1 cellular context compared by ENCODE assay signal in genomic region chr18:80202-80601, GRCh38.
TF ChIP-seq lines count a peak whose summit lies in the region.

No MANE protein-coding gene starts in this region.

TF ChIP-seq in K562, 482 proteins besides CTCF, POLR2A, EP300 and RAD21:
- TF ChIP-seq ZFP36 (IDR thresholded peaks at IDR 0.05; ENCODE audit: low read depth, low read length, partially characterized antibody): peak; percentile 31
TF ChIP-seq in K562: peak in this region for 1; not testable (repeated sequence) for 481.
